ENCODE assay signal across 1 cellular context in genomic region chr10:10803273-10803672, GRCh38.
TF ChIP-seq lines count a peak whose summit lies in the region.

No MANE protein-coding gene starts in this region.

TF ChIP-seq in IMR-90, 13 proteins besides CTCF, POLR2A, EP300 and RAD21 (continued from another document):
- TF ChIP-seq, protein P1, sequence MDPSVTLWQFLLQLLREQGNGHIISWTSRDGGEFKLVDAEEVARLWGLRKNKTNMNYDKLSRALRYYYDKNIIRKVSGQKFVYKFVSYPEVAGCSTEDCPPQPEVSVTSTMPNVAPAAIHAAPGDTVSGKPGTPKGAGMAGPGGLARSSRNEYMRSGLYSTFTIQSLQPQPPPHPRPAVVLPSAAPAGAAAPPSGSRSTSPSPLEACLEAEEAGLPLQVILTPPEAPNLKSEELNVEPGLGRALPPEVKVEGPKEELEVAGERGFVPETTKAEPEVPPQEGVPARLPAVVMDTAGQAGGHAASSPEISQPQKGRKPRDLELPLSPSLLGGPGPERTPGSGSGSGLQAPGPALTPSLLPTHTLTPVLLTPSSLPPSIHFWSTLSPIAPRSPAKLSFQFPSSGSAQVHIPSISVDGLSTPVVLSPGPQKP (IDR thresholded peaks at IDR 0.05; ENCODE audit: borderline replicate concordance, low read depth, low read length) = no peak
- TF ChIP-seq MAFK (IDR thresholded peaks at IDR 0.05; ENCODE audit: low read depth, low read length) (no peak), CEBPB (IDR thresholded peaks at IDR 0.05; ENCODE audit: low read depth, low read length) (no peak)
